Comparison of ENCODE assay signal across 9 cellular contexts in genomic region chr16:1983544-1984346, GRCh38. TPM values are rescaled to one million over a fixed set of nuclear protein-coding genes. Genes with fewer than 3 reads are reported as not detected.
A peak's percentile ranks its signal among the peaks of the same experiment; 100 is the strongest.
DNase-seq lines count a peak whose midpoint lies in the region; ATAC-seq, FAIRE-seq and TF ChIP-seq lines count a peak whose summit lies in the region.
"Had no signal": no experiment of that assay in that cellular context is flagged by ENCODE, and none has a peak within 500 bp of the region (broad histone marks: within the 10 kb centered on the region; RNA-seq: fewer than 3 reads in every experiment).

Gene GFER, plus strand, starts transcription at chr16:1984193. Its CDS starts 26 bp downstream, at chr16:1984219.

- peak within 1 kb of the TSS; percentile 57 to 91 (median 86) for H3K27ac Mint-ChIP-seq in CD4-positive, alpha-beta memory T cell

- FAIRE-seq in GM19239 (lab: Jason Lieb, UNC) (peak; percentile 90), HepG2 (lab: Jason Lieb, UNC) (peak; percentile 39)
- FAIRE-seq: endometrium had no signal

- peaks cover 22% of the 10 kb centered on the region for H3K4me1 ChIP-seq in CD4-positive, alpha-beta memory T cell (ENCODE audit: insufficient read depth, low read length)
- H3K4me1 ChIP-seq in duodenal mucosa (ENCODE audit: control insufficient read depth in 1 of 2, insufficient read depth in 2 of 2, low read length in 2 of 2) (peaks cover 55 to 66% of the 10 kb centered on the region in 2 donors), HepG2 (ENCODE audit: insufficient read depth, low read length) (peaks cover 54% of the 10 kb centered on the region)

- peak; percentile 72 for TF ChIP-seq CTCF in HepG2 (CRISPR knock-in tag; IDR thresholded peaks at IDR 0.05)

- 0 out of 2 replicates have a peak, but pooled peaks have one; percentile 16 for TF ChIP-seq RAD21 in HepG2 (CRISPR knock-in tag; IDR thresholded peaks at IDR 0.05)

- TF ChIP-seq POLR2A in HepG2 (IDR thresholded peaks at IDR 0.05; ENCODE audit: insufficient read depth in 1 of 2, low read depth in 2 of 2, low read length in 2 of 2) = peak; percentile 58 to 63

- intact Hi-C loops in CD4-positive, alpha-beta memory T cell (cut with micrococcal nuclease) = loop anchor here (1.0 kb wide), 3 partner anchors 9 to 172 kb away; partner anchors contain the start of genes NDUFB10 and TRAF7
- intact Hi-C loops in HepG2 (cut with micrococcal nuclease; ENCODE audit: unreplicated experiment) = no loop called here

- peaks cover 20% of the 10 kb centered on the region for H3K27me3 ChIP-seq in CD4-positive, alpha-beta memory T cell (ENCODE audit: insufficient read depth, low read length)
- H3K27me3 ChIP-seq in duodenal mucosa (ENCODE audit: control insufficient read depth in 1 of 2, insufficient read depth in 2 of 2, low read length in 2 of 2) = peaks cover 14 to 18% of the 10 kb centered on the region in 2 donors
- no peaks in the 10 kb centered on the region for H3K27me3 ChIP-seq in HepG2 (ENCODE audit: control insufficient read depth in 1 of 2, insufficient read depth in 2 of 2, low read length in 2 of 2)

- peak within 1 kb of the TSS; percentile 52 to 64 for H3K4me3 ChIP-seq in CD4-positive, alpha-beta memory T cell (ENCODE audit: low read length in 2 of 2)
- H3K4me3 ChIP-seq in duodenal mucosa (ENCODE audit: low read depth in 1 of 2, low read length in 2 of 2) = peak within 1 kb of the TSS; percentile 78 to 86
- H3K4me3 ChIP-seq in HepG2 (replicated peaks in 1 of 3; ENCODE audit: insufficient read depth in 1 of 3, low read depth in 2 of 3, low read length in 3 of 3) = peak within 1 kb of the TSS; percentile 81 to 93 (median 84)

- peaks cover 4 to 22% (median 15%) of the 10 kb centered on the region in 4 donors for H3K4me1 Mint-ChIP-seq in CD4-positive, alpha-beta memory T cell

- TF ChIP-seq EP300 in HepG2 (IDR thresholded peaks at IDR 0.05; ENCODE audit: low read depth in 2 of 2, low read length in 2 of 2) = peak; percentile 9 to 38; a peak in 2 of 4 replicates
- no peak; the same call in none of the 2 replicates for TF ChIP-seq EP300 in HepG2 (CRISPR knock-in tag; IDR thresholded peaks at IDR 0.05; ENCODE audit: borderline replicate concordance)

- peaks cover 6 to 10% of the 10 kb centered on the region in 2 donors for H3K36me3 Mint-ChIP-seq in CD4-positive, alpha-beta memory T cell

- H3K36me3 ChIP-seq in CD4-positive, alpha-beta memory T cell (ENCODE audit: insufficient read depth, low read length) = peaks cover 4% of the 10 kb centered on the region
- H3K36me3 ChIP-seq in duodenal mucosa (ENCODE audit: control insufficient read depth in 1 of 2, insufficient read depth in 2 of 2, low read length in 2 of 2) (peaks cover 17 to 18% of the 10 kb centered on the region in 2 donors), HepG2 (replicated peaks in 1 of 2; ENCODE audit: control insufficient read depth in 1 of 2, insufficient read depth in 2 of 2, low read length in 2 of 2) (peaks cover 12 to 15% of the 10 kb centered on the region in 2 experiments; a peak in 4 of 5 replicates)

- WGBS in HepG2 (ENCODE audit: low lambda C conversion rate) = 0% methylated on average over 17 of the region's 109 CpGs

- BruUV-seq in HepG2 (replicated peaks; lab: Mats Ljungman, UMichigan) = TSS peak; percentile 63

- no peaks in the 10 kb centered on the region for H3K9me3 Mint-ChIP-seq in CD4-positive, alpha-beta memory T cell

- H3K4me3 Mint-ChIP-seq in CD4-positive, alpha-beta memory T cell = peak within 1 kb of the TSS; percentile 78 to 89 (median 86)

- in situ Hi-C loops in HepG2 (cut with HindIII; ENCODE audit: extremely low pct_ligation_motif_present, low pct_unique_long_range_greater_than_20kb) = no loop called here

- peak within 1 kb of the TSS; percentile 57 for H3K27ac ChIP-seq in CD4-positive, alpha-beta memory T cell (ENCODE audit: low read depth, low read length)
- H3K27ac ChIP-seq in duodenal mucosa (ENCODE audit: low read depth, low read length) = peak within 1 kb of the TSS; percentile 73
- H3K27ac ChIP-seq in HepG2 (ENCODE audit: extremely low read length, insufficient read depth, low read length) = peak within 1 kb of the TSS; percentile 97

- H2AFZ ChIP-seq in HepG2 (ENCODE audit: low read length) = no peak within 1 kb of the TSS

- no peaks in the 10 kb centered on the region for H3K9me3 ChIP-seq in CD4-positive, alpha-beta memory T cell (ENCODE audit: control insufficient read depth in 1 of 2, low read length in 2 of 2)
- H3K9me3 ChIP-seq in duodenal mucosa (ENCODE audit: control insufficient read depth in 1 of 2, low read length in 2 of 2) = no peaks in the 10 kb centered on the region
- H3K9me3 ChIP-seq in HepG2 (ENCODE audit: low read length) = no peaks in the 10 kb centered on the region

- peak; percentile 47 to 70 (median 63) for DNase-seq in CD4-positive, alpha-beta memory T cell
- DNase-seq in GM19239 (ENCODE audit: insufficient read length, low spot score) = peak; percentile 97
- DNase-seq in NCI-H446 treated with DMSO at 0.1 percent for 48 hours (lab: John Stamatoyannopoulos, UW) = peak; percentile 64
- peak; percentile 45 to 66 for DNase-seq in activated CD4-positive, alpha-beta T cell treated with anti-CD3 and anti-CD28 coated beads for 4 hours
- DNase-seq in HepG2 (ENCODE audit: low spot score) = peak; percentile 81
- DNase-seq in stimulated activated CD4-positive, alpha-beta T cell treated with anti-CD3 and anti-CD28 coated beads, Interleukin-4, amount 100 ng/mL, for 24 hours = peak; percentile 71

- ATAC-seq in HG03354 (IDR thresholded peaks at IDR 0.05; ENCODE audit: poor library complexity, severe bottlenecking, unreplicated experiment) (peak; percentile 77), HepG2 (peak; percentile 82)

- POLR2A ChIA-PET in CD4-positive, alpha-beta memory T cell (lab: Charles Lee; ENCODE audit: partially characterized antibody) = interaction anchor here (0.8 to 7.5 kb wide), 4 partner anchors 12 to 152 kb away, joined by 4 to 99 read pairs (median 32); partner anchors contain the start of genes NDUFB10, PKD1, RNF151 and RPS2
- POLR2A ChIA-PET in HepG2 (lab: Yijun Ruan, JAX) = interaction anchor here (0.6 to 6.8 kb wide), 13 partner anchors 10 to 756 kb away, joined by 3 to 62 read pairs (median 6); partner anchors contain the start of genes MSRB1, RPS2, TBL3 and TRAF7

- H3K27me3 Mint-ChIP-seq in CD4-positive, alpha-beta memory T cell = peaks cover 11 to 14% of the 10 kb centered on the region in 2 donors

- H3K4me2 ChIP-seq in HepG2 (ENCODE audit: low read depth, low read length) = peak within 1 kb of the TSS; percentile 98

- H3K79me2 ChIP-seq in HepG2 (ENCODE audit: insufficient read depth, low read length) = peaks cover 13% of the 10 kb centered on the region

- no peaks in the 10 kb centered on the region for H4K20me1 ChIP-seq in HepG2 (ENCODE audit: insufficient read depth, low read length)

- CTCF ChIA-PET in CD4-positive, alpha-beta memory T cell (lab: Charles Lee; ENCODE audit: partially characterized antibody) = interaction anchor here (1.4 to 2.1 kb wide), 2 partner anchors 20 kb away, joined by 4 to 8 read pairs; no protein-coding TSS in a partner anchor
- CTCF ChIA-PET in HepG2 (lab: Yijun Ruan, JAX; ENCODE audit: low intra/inter-chr PET ratio, low total read pairs) = interaction anchor here (1.2 kb wide), 1 partner anchor 20 kb away, joined by 4 read pairs; no protein-coding TSS in a partner anchor

- H3K9ac ChIP-seq in duodenal mucosa (ENCODE audit: low read depth in 1 of 2, low read length in 2 of 2) (peak within 1 kb of the TSS; percentile 77 to 79), HepG2 (ENCODE audit: insufficient read depth, low read depth, low read length) (peak within 1 kb of the TSS; percentile 95)

TF ChIP-seq in HepG2, 621 proteins besides CTCF, POLR2A, EP300 and RAD21 (continues in another document):
- TF ChIP-seq ARID2 (CRISPR knock-in tag; IDR thresholded peaks at IDR 0.05; ENCODE audit: borderline replicate concordance) = no peak
- no peak for TF ChIP-seq ATF6 (CRISPR knock-in tag; conservative IDR thresholded peaks at IDR 0.05)

RNA-seq across cellular contexts. Expression of gene GFER, which starts in this region (rescaled TPM):
- 10 to 100 TPM; 19.6 to 22.6 TPM for total RNA-seq in CD4-positive, alpha-beta memory T cell
- polyA plus RNA-seq in CD4-positive, alpha-beta memory T cell = 10 to 100 TPM; 32.2 to 35.7 TPM
- total RNA-seq in HepG2 (2016; rRNA removed; fragmentation: Illumina TruSeq; extraction: Trizol) = 68.3 and 71.7 TPM in 2 replicates
- total RNA-seq in HepG2 (2016; cell fraction: cytosol; rRNA removed; fragmentation: Illumina TruSeq; extraction: Trizol; ENCODE audit: low read depth) = 42.3 and 42.4 TPM in 2 replicates
- 71.7 and 77.6 TPM in 2 replicates for total RNA-seq in HepG2 (2016; cell fraction: insoluble cytoplasmic fraction; rRNA removed; fragmentation: Illumina TruSeq; extraction: Trizol)
- 45.9 and 49.4 TPM in 2 replicates for total RNA-seq in HepG2 (2016; cell fraction: membrane; rRNA removed; fragmentation: Illumina TruSeq; extraction: Trizol)
- total RNA-seq in HepG2 (2016; cell fraction: nucleus; rRNA removed; fragmentation: Illumina TruSeq; extraction: Trizol) = 27.4 and 40.1 TPM in 2 replicates
- polyA plus RNA-seq in HepG2 (2011; rRNA removed) = 28.6 and 35.9 TPM in 2 replicates
- 25.2 and 31.0 TPM in 2 replicates for polyA plus RNA-seq in HepG2 (2011; cell fraction: cytosol; rRNA removed)
- 27.0 and 27.5 TPM in 2 replicates for polyA plus RNA-seq in HepG2 (2011; cell fraction: nucleus; rRNA removed)
- 28.9 and 37.4 TPM in 2 replicates for polyA plus RNA-seq in HepG2 (2012)
- 55.8 and 56.5 TPM in 2 replicates for polyA plus RNA-seq in HepG2 (2016; cell fraction: cytosol; fragmentation: Illumina TruSeq; extraction: Trizol; ENCODE audit: low read depth)
- 83.7 and 99.4 TPM in 2 replicates for polyA plus RNA-seq in HepG2 (2016; cell fraction: insoluble cytoplasmic fraction; fragmentation: Illumina TruSeq; extraction: Trizol; ENCODE audit: low read depth)
- 49.1 and 52.1 TPM in 2 replicates for polyA plus RNA-seq in HepG2 (2016; cell fraction: membrane; fragmentation: Illumina TruSeq; extraction: Trizol; ENCODE audit: low read depth)
- 66.2 and 67.2 TPM in 2 replicates for polyA plus RNA-seq in HepG2 (2016; cell fraction: nucleus; fragmentation: Illumina TruSeq; extraction: Trizol; ENCODE audit: insufficient read depth, low read depth)
- 12.3 and 20.5 TPM in 2 replicates for polyA minus RNA-seq in HepG2 (2011; rRNA and poly(A)+ RNA removed; ENCODE audit: low replicate concordance)
- 16.4 and 18.5 TPM in 2 replicates for polyA minus RNA-seq in HepG2 (2011; cell fraction: cytosol; rRNA and poly(A)+ RNA removed)
- polyA minus RNA-seq in HepG2 (2011; cell fraction: nucleus; rRNA and poly(A)+ RNA removed) = 14.7 and 14.8 TPM in 2 replicates

Comparison
In these comparisons a context has a peak if more than half of its experiments do, and no peak if none do; other contexts are left out.
1. Peak in every context shown above with its lines: DNase-seq, ATAC-seq, H3K4me3 ChIP-seq and H3K27ac ChIP-seq.